Comparison of ENCODE assay signal across 12 cellular contexts in the genomic region with DNA sequence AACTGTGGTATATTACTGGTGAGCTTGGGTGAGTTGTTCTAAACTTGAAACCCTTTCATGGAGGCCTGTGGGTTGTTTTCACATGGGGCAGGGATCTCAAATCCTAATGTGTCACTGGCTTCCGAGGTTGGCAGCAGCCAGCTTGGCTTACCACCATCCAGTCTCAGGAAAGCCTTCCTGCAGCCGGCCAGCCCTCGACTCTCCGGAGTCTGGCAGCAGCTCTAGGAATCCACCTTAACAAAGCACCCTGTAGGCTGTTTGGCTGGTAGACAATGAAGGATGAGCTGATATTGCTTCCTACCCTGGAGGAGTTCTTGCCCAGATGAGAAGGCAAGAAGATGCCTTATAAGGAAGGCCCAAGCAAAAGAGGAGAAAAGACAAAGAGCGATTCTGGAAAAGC.
DNase-seq lines count a peak whose midpoint lies in the region; ATAC-seq and TF ChIP-seq lines count a peak whose summit lies in the region.
"Had no signal": no experiment of that assay in that cellular context is flagged by ENCODE, and none has a peak within 500 bp of the region (broad histone marks: within the 10 kb centered on the region; RNA-seq: fewer than 3 reads in every experiment).

No MANE protein-coding gene starts in this region.

- H3K4me1 Mint-ChIP-seq in activated naive CD4-positive, alpha-beta T cell treated with anti-CD3 and anti-CD28 coated beads, Interleukin-2, amount 50 U/mL, for 24 hours: peaks cover 95% of the 10 kb centered on the region
- peaks cover 44% of the 10 kb centered on the region for H3K4me1 Mint-ChIP-seq in activated naive CD4-positive, alpha-beta T cell treated with anti-CD3 and anti-CD28 coated beads, Interleukin-2, amount 10 ng/mL, durations not matched to agents 7 days and 5 days
- peaks cover 11% of the 10 kb centered on the region for H3K4me1 Mint-ChIP-seq in glutamatergic neuron (ENCODE audit: low read depth, unreplicated experiment)

- no peaks in the 10 kb centered on the region for H3K9me3 ChIP-seq in thoracic aorta

- H3K27ac Mint-ChIP-seq in activated naive CD4-positive, alpha-beta T cell treated with anti-CD3 and anti-CD28 coated beads, Interleukin-2, amount 50 U/mL, for 24 hours: peak overlapping the region; percentile 48
- no peak overlapping the region for H3K27ac Mint-ChIP-seq in activated naive CD4-positive, alpha-beta T cell treated with anti-CD3 and anti-CD28 coated beads, Interleukin-2, amount 10 ng/mL, durations not matched to agents 7 days and 5 days
- no peak overlapping the region for H3K27ac Mint-ChIP-seq in glutamatergic neuron (ENCODE audit: unreplicated experiment)
- H3K27ac Mint-ChIP-seq: stimulated activated naive B cell treated with anti-CD40 and anti-IgM and Interleukin-4, amounts not matched to agents 10 μg/mL and 1 μg/mL and 100 μg/mL, for 72 hours had no signal

- H3K4me3 ChIP-seq in thoracic aorta: peak overlapping the region; percentile 16

- H3K27ac ChIP-seq in thoracic aorta: peak overlapping the region in 1 of 2 donors; percentile 16

- peaks cover 16% of the 10 kb centered on the region for H3K36me3 Mint-ChIP-seq in activated naive CD4-positive, alpha-beta T cell treated with anti-CD3 and anti-CD28 coated beads, Interleukin-2, amount 50 U/mL, for 24 hours
- peaks cover 32% of the 10 kb centered on the region for H3K36me3 Mint-ChIP-seq in activated naive CD4-positive, alpha-beta T cell treated with anti-CD3 and anti-CD28 coated beads, Interleukin-2, amount 10 ng/mL, durations not matched to agents 7 days and 5 days
- no peaks in the 10 kb centered on the region for H3K36me3 Mint-ChIP-seq in glutamatergic neuron (ENCODE audit: unreplicated experiment)

- TF ChIP-seq CTCF in thoracic aorta (IDR thresholded peaks at IDR 0.05) (no peak), glutamatergic neuron (IDR thresholded peaks at IDR 0.05; ENCODE audit: partially characterized antibody, unreplicated experiment) (no peak)

- no peaks in the 10 kb centered on the region for H3K36me3 ChIP-seq in thoracic aorta

- no peak overlapping the region for H3K4me3 Mint-ChIP-seq in activated naive CD4-positive, alpha-beta T cell treated with anti-CD3 and anti-CD28 coated beads, Interleukin-2, amount 50 U/mL, for 24 hours
- no peak overlapping the region for H3K4me3 Mint-ChIP-seq in activated naive CD4-positive, alpha-beta T cell treated with anti-CD3 and anti-CD28 coated beads, Interleukin-2, amount 10 ng/mL, durations not matched to agents 7 days and 5 days
- H3K4me3 Mint-ChIP-seq in glutamatergic neuron (ENCODE audit: unreplicated experiment): no peak overlapping the region
- H3K4me3 Mint-ChIP-seq: stimulated activated naive B cell treated with anti-CD40 and anti-IgM and Interleukin-4, amounts not matched to agents 10 μg/mL and 1 μg/mL and 100 μg/mL, for 72 hours had no signal

- CTCF ChIA-PET in activated naive CD4-positive, alpha-beta T cell treated with anti-CD3 and anti-CD28 coated beads, Interleukin-2, amount 10 ng/mL, durations not matched to agents 7 days and 5 days (lab: Charles Lee): interaction anchor here (1.0 to 1.4 kb wide), 3 partner anchors 14 to 342 kb away, joined by 3 to 5 read pairs (median 4); no protein-coding TSS in a partner anchor

- ATAC-seq in thoracic aorta (ENCODE audit: insufficient number of reproducible peaks, low FRiP score, low read depth): no peak
- no peak for ATAC-seq in GM19452 (IDR thresholded peaks at IDR 0.05; ENCODE audit: unreplicated experiment)
- ATAC-seq: left colon; stimulated activated naive B cell treated with anti-CD40 and anti-IgM and Interleukin-4, amounts not matched to agents 10 μg/mL and 1 μg/mL and 100 μg/mL, for 72 hours had no signal

- H3K27me3 Mint-ChIP-seq in activated naive CD4-positive, alpha-beta T cell treated with anti-CD3 and anti-CD28 coated beads, Interleukin-2, amount 50 U/mL, for 24 hours: no peaks in the 10 kb centered on the region
- no peaks in the 10 kb centered on the region for H3K27me3 Mint-ChIP-seq in activated naive CD4-positive, alpha-beta T cell treated with anti-CD3 and anti-CD28 coated beads, Interleukin-2, amount 10 ng/mL, durations not matched to agents 7 days and 5 days
- H3K27me3 Mint-ChIP-seq in glutamatergic neuron (ENCODE audit: unreplicated experiment): peaks cover 3% of the 10 kb centered on the region
- H3K27me3 Mint-ChIP-seq: stimulated activated naive B cell treated with anti-CD40 and anti-IgM and Interleukin-4, amounts not matched to agents 10 μg/mL and 1 μg/mL and 100 μg/mL, for 72 hours had no signal

- no peak for DNase-seq in activated naive CD4-positive, alpha-beta T cell treated with anti-CD3 and anti-CD28 coated beads, Interleukin-2, amount 10 ng/mL, durations not matched to agents 7 days and 5 days
- DNase-seq in cerebellum (ENCODE audit: low spot score) (peak; percentile 34), medulla oblongata (ENCODE audit: extremely low spot score) (peak; percentile 47), thoracic aorta (ENCODE audit: low spot score) (no peak), NCI-H1105 (lab: John Stamatoyannopoulos, UW) (no peak), glutamatergic neuron (no peak)
- DNase-seq: activated CD4-positive, CD25-positive, alpha-beta regulatory T cell treated with anti-CD3 and anti-CD28 coated beads, Interleukin-2, amount 50 U/mL, for 72 hours; SHP77; stimulated activated naive B cell treated with anti-CD40 and anti-IgM and Interleukin-4, amounts not matched to agents 10 μg/mL and 1 μg/mL and 100 μg/mL, for 72 hours had no signal

- no peaks in the 10 kb centered on the region for H3K9me3 Mint-ChIP-seq in activated naive CD4-positive, alpha-beta T cell treated with anti-CD3 and anti-CD28 coated beads, Interleukin-2, amount 50 U/mL, for 24 hours
- H3K9me3 Mint-ChIP-seq in activated naive CD4-positive, alpha-beta T cell treated with anti-CD3 and anti-CD28 coated beads, Interleukin-2, amount 10 ng/mL, durations not matched to agents 7 days and 5 days: no peaks in the 10 kb centered on the region
- no peaks in the 10 kb centered on the region for H3K9me3 Mint-ChIP-seq in glutamatergic neuron (ENCODE audit: unreplicated experiment)
- H3K9me3 Mint-ChIP-seq: stimulated activated naive B cell treated with anti-CD40 and anti-IgM and Interleukin-4, amounts not matched to agents 10 μg/mL and 1 μg/mL and 100 μg/mL, for 72 hours had no signal

- peaks cover 7 to 22% of the 10 kb centered on the region in 2 donors for H3K4me1 ChIP-seq in thoracic aorta (ENCODE audit: control insufficient read depth in 1 of 2, low read depth in 2 of 2)

- no peaks in the 10 kb centered on the region for H3K27me3 ChIP-seq in thoracic aorta (replicated peaks; ENCODE audit: insufficient read depth)

Comparison
In these comparisons a context has a peak if more than half of its experiments do, and no peak if none do; other contexts are left out.
1. DNase-seq: peak in cerebellum (single experiment) and medulla oblongata (single experiment); none in activated naive CD4-positive, alpha-beta T cell treated with anti-CD3 and anti-CD28 coated beads, Interleukin-2, amount 10 ng/mL, durations not matched to agents 7 days and 5 days (single experiment), thoracic aorta (single experiment), NCI-H1105 (single experiment) and glutamatergic neuron (single experiment).